In the genomic region with DNA sequence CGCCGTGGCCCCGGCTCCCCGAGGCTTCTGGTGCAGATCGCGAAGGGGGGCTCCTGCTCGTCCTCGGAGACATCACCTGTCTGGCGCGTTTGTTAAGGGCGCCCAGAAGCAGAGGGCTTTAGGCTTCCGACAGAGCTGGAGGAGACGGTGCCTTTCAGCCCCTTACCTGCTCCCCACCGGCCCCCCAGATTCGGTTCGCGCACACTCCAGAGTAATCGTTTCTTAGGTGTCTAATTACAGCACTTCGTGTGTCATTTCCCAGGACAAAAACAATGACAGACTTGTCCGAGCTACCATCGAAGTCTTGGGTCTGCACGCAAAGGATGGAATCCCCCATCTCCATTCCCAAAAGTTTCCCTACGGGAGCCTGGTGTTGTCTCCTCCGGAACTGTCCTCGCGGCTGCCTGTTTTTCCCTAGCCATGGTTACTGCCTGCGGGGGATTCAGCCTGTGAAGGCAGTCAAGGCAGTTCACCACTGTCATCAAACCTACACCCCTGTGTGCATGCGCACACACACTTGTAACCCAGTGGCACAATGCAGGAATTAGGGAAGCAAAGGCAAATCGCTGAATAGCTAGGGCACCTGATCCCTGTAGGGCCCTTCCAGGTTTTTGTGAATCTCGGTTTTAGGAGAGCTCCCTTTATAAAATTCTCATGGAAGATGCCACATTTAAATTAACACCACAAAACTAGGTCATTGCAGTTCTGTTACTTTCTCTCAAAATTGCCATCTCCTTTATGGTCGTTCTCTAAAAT, we compare ENCODE assay signal across 8 cellular contexts. TPM values are rescaled to one million over a fixed set of nuclear protein-coding genes. Genes with fewer than 3 reads are reported as not detected.
DNase-seq lines count a peak whose midpoint lies in the region; ATAC-seq, FAIRE-seq and TF ChIP-seq lines count a peak whose summit lies in the region.

No MANE protein-coding gene starts in this region.

- WGBS in K562 (ENCODE audit: insufficient coverage, low coverage, missing lambda C conversion rate) = 15% methylated on average over 31 of the region's 31 CpGs

- H4K20me1 ChIP-seq in K562 (replicated peaks; ENCODE audit: control insufficient read depth, insufficient read depth, low read length) = no peaks in the 10 kb centered on the region; the same call in 1 of the 2 replicates

- peak overlapping the region; percentile 81 to 96 for H3K9ac ChIP-seq in K562 (ENCODE audit: insufficient read depth in 1 of 2, low read depth in 2 of 2, low read length in 2 of 2)

- FAIRE-seq in K562 (lab: Jason Lieb, UNC) = peak; percentile 15

- TF ChIP-seq CTCF in K562 (IDR thresholded peaks at IDR 0.05 in 2 of 3, conservative IDR thresholded peaks at IDR 0.05 in 1 of 3; ENCODE audit: insufficient read depth in 2 of 3, low read depth in 1 of 3, low read length in 3 of 3) = 0 out of 6 replicates have a peak, but pooled peaks of 1 of the 3 experiments have one; percentile 1

- TF ChIP-seq RAD21 in K562 (CRISPR knock-in tag; conservative IDR thresholded peaks at IDR 0.05 in 1 of 2, IDR thresholded peaks at IDR 0.05 in 1 of 2) = no peak

- POLR2A ChIA-PET in K562 (lab: Yijun Ruan, JAX) = interaction anchor here (0.6 to 3.3 kb wide), 15 partner anchors 11 to 379 kb away, joined by 3 to 31 read pairs (median 4); partner anchors contain the start of gene COQ8A

- H3K79me2 ChIP-seq in K562 (ENCODE audit: control insufficient read depth, insufficient read depth, low read length) = peaks cover 45% of the 10 kb centered on the region

- TSS peak; percentile 75 for BruUV-seq in K562 (replicated peaks; lab: Mats Ljungman, UMichigan)

- CTCF ChIA-PET in K562 (lab: Yijun Ruan, JAX; ENCODE audit: low intra/inter-chr PET ratio) = no interaction called here

- peak overlapping the region; percentile 87 for H3K4me3 ChIP-seq in GM08714 (ENCODE audit: low read length)
- peak overlapping the region; percentile 77 for H3K4me3 ChIP-seq in K562

- no peaks in the 10 kb centered on the region for H3K27me3 ChIP-seq in K562 (ENCODE audit: control insufficient read depth in 2 of 2, insufficient read depth in 2 of 2, low read length in 2 of 2)

- no peaks in the 10 kb centered on the region; the same call in 1 of the 2 replicates for H3K9me3 ChIP-seq in K562 (replicated peaks; ENCODE audit: control insufficient read depth, insufficient read depth, low read depth, low read length)

- no peak for TF ChIP-seq POLR2A in K562 (conservative IDR thresholded peaks at IDR 0.05)

- ATAC-seq in K562 (no peak), GM21576 (IDR thresholded peaks at IDR 0.05; ENCODE audit: unreplicated experiment) (no peak)

- DNase-seq in NCI-H2171 treated with DMSO at 0.1 percent for 48 hours (lab: John Stamatoyannopoulos, UW) = peak; percentile 66
- peak; percentile 28 to 56 (median 38) for DNase-seq in K562 (ENCODE audit: extremely low read depth in 1 of 4, low spot score in 3 of 4)
- DNase-seq in iPS DF 19.7 (ENCODE audit: low read depth, low spot score) = peak; percentile 57
- peak; percentile 74 for DNase-seq in pons (ENCODE audit: low spot score)
- no peak for DNase-seq in cortex of kidney (lab: John Stamatoyannopoulos, UW)
- no peak for DNase-seq in RPMI8226

- H3K4me2 ChIP-seq in K562 (ENCODE audit: insufficient read depth, low read length) = peak overlapping the region; percentile 88

- H3K9me1 ChIP-seq in K562 (ENCODE audit: control insufficient read depth, insufficient read depth, low read length) = no peaks in the 10 kb centered on the region

- H2AFZ ChIP-seq in K562 (ENCODE audit: low read depth, low read length) = peak overlapping the region; percentile 91

- no peaks in the 10 kb centered on the region for H3K36me3 ChIP-seq in K562 (ENCODE audit: control insufficient read depth, insufficient read depth, low read length)

- H3K4me1 ChIP-seq in K562 (replicated peaks in 1 of 2; ENCODE audit: control insufficient read depth in 2 of 2, insufficient read depth in 2 of 2, low read length in 2 of 2) = peaks cover 9 to 15% of the 10 kb centered on the region in 2 experiments; a peak in 4 of 5 replicates

- intact Hi-C loops in K562 (cut with micrococcal nuclease) = loop anchor here (2.0 to 10.0 kb wide), 3 partner anchors 78 to 374 kb away; partner anchors contain the start of gene COQ8A

- TF ChIP-seq EP300 in K562 (IDR thresholded peaks at IDR 0.05; ENCODE audit: low read length) = no peak

- peak overlapping the region; percentile 88 for H3K27ac ChIP-seq in K562 (ENCODE audit: extremely low read depth, low read depth, low read length)

- in situ Hi-C loops in K562 (cut with MboI) = no loop called here

TF ChIP-seq in K562, 482 proteins besides CTCF, POLR2A, EP300 and RAD21 (continues in another document):
- TF ChIP-seq TAF15 (IDR thresholded peaks at IDR 0.05; ENCODE audit: low read depth, low read length) (no peak), SMAD4 (CRISPR knock-in tag; conservative IDR thresholded peaks at IDR 0.05) (peak; percentile 38; the same call in 1 of the 2 replicates), NCOA1 (IDR thresholded peaks at IDR 0.05; ENCODE audit: low read depth) (0 out of 2 replicates have a peak, but pooled peaks have one; percentile 12), HDAC8 (tag; IDR thresholded peaks at IDR 0.05) (peak; percentile 51; the same call in 1 of the 2 replicates), U2AF1 (optimal IDR thresholded peaks at IDR 0.05; ENCODE audit: low read depth, low read length) (no peak), ATF7 (IDR thresholded peaks at IDR 0.05) (peak; percentile 4; the same call in 1 of the 2 replicates), NCOA4 (IDR thresholded peaks at IDR 0.05; ENCODE audit: partially characterized antibody) (no peak), NFRKB (IDR thresholded peaks at IDR 0.05; ENCODE audit: low read depth) (peak; percentile 15; the same call in 1 of the 2 replicates), FOSL1 (tag; conservative IDR thresholded peaks at IDR 0.05) (peak; percentile 25; the same call in 1 of the 2 replicates), JUND (IDR thresholded peaks at IDR 0.05; ENCODE audit: borderline replicate concordance, low read depth, low read length) (no peak), JUND (tag; IDR thresholded peaks at IDR 0.05; ENCODE audit: borderline replicate concordance, low read depth, low read length) (0 out of 3 replicates have a peak, but pooled peaks have one; percentile 11), KAT7 (CRISPR knock-in tag; IDR thresholded peaks at IDR 0.05; ENCODE audit: borderline replicate concordance) (peak; percentile 30; the same call in 1 of the 2 replicates), POLR2H (tag; IDR thresholded peaks at IDR 0.05; ENCODE audit: low read depth) (no peak), RB1 (IDR thresholded peaks at IDR 0.05; ENCODE audit: low read depth) (peak; percentile 17; the same call in 1 of the 2 replicates)
- TF ChIP-seq, protein P1, sequence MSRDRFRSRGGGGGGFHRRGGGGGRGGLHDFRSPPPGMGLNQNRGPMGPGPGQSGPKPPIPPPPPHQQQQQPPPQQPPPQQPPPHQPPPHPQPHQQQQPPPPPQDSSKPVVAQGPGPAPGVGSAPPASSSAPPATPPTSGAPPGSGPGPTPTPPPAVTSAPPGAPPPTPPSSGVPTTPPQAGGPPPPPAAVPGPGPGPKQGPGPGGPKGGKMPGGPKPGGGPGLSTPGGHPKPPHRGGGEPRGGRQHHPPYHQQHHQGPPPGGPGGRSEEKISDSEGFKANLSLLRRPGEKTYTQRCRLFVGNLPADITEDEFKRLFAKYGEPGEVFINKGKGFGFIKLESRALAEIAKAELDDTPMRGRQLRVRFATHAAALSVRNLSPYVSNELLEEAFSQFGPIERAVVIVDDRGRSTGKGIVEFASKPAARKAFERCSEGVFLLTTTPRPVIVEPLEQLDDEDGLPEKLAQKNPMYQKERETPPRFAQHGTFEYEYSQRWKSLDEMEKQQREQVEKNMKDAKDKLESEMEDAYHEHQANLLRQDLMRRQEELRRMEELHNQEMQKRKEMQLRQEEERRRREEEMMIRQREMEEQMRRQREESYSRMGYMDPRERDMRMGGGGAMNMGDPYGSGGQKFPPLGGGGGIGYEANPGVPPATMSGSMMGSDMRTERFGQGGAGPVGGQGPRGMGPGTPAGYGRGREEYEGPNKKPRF (IDR thresholded peaks at IDR 0.05; ENCODE audit: low read depth, low read length) = no peak
- TF ChIP-seq, protein P2, sequence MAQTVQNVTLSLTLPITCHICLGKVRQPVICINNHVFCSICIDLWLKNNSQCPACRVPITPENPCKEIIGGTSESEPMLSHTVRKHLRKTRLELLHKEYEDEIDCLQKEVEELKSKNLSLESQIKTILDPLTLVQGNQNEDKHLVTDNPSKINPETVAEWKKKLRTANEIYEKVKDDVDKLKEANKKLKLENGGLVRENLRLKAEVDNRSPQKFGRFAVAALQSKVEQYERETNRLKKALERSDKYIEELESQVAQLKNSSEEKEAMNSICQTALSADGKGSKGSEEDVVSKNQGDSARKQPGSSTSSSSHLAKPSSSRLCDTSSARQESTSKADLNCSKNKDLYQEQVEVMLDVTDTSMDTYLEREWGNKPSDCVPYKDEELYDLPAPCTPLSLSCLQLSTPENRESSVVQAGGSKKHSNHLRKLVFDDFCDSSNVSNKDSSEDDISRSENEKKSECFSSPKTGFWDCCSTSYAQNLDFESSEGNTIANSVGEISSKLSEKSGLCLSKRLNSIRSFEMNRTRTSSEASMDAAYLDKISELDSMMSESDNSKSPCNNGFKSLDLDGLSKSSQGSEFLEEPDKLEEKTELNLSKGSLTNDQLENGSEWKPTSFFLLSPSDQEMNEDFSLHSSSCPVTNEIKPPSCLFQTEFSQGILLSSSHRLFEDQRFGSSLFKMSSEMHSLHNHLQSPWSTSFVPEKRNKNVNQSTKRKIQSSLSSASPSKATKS (CRISPR knock-in tag; IDR thresholded peaks at IDR 0.05) = no peak

RNA-seq across cellular contexts. Expression of gene CDC42BPA, which starts 0.7 kb away (rescaled TPM):
- total RNA-seq in K562 (2011; cell fraction: chromatin; rRNA removed; ENCODE audit: low replicate concordance) = 57.9 and 301 TPM in 2 replicates
- 30.5 and 47.2 TPM in 2 replicates for total RNA-seq in K562 (2011; cell fraction: nucleolus; rRNA removed)
- 88.9 and 189 TPM in 2 replicates for total RNA-seq in K562 (2011; cell fraction: nucleoplasm; rRNA removed)
- total RNA-seq in K562 (2014; rRNA removed) (41.1 and 57.4 TPM in 2 replicates), K562 (2014; rRNA removed; fragmentation: Illumina TruSeq; extraction: Trizol) (69.8 and 76.9 TPM in 2 replicates), K562 (2015; rRNA removed; fragmentation: Illumina TruSeq; extraction: Trizol) (73.9 and 77.5 TPM in 2 replicates), K562 (2021) (49.8 and 54.9 TPM in 2 replicates)
- polyA plus RNA-seq in K562 (2011; rRNA removed) (27.7 and 44.1 TPM in 2 replicates), K562 (2014; fragmentation: Illumina TruSeq; extraction: Trizol) (31.6 and 34.5 TPM in 2 replicates), K562 (2014; fragmentation: Nextera tagmentation; extraction: Ambion mirVana) (10 to 100 TPM in 1 of 2 experiments, 1 to 10 TPM in 1; 8.0 to 52.1 TPM), K562 (2014; rRNA removed) (27.0 and 27.4 TPM in 2 replicates)
- 16.9 and 17.7 TPM in 2 replicates for polyA plus RNA-seq in K562 (2011; cell fraction: cytosol; rRNA removed)
- polyA plus RNA-seq in K562 (2011; cell fraction: nucleus; rRNA removed) = 29.4 and 39.0 TPM in 2 replicates
- 25.7 and 29.0 TPM in 2 replicates for polyA plus RNA-seq in K562 (2012)
- 164 and 196 TPM in 2 replicates for polyA minus RNA-seq in K562 (2011; rRNA and poly(A)+ RNA removed)
- 34.5 and 62.7 TPM in 2 replicates for polyA minus RNA-seq in K562 (2011; cell fraction: cytosol; rRNA and poly(A)+ RNA removed)
- 138 and 164 TPM in 2 replicates for polyA minus RNA-seq in K562 (2011; cell fraction: nucleus; rRNA and poly(A)+ RNA removed)

Comparison
In these comparisons a context has a peak if more than half of its experiments do, and no peak if none do; other contexts are left out.
1. DNase-seq: peak in NCI-H2171 treated with DMSO at 0.1 percent for 48 hours (single experiment), K562 (4 of 4), iPS DF 19.7 (single experiment) and pons (single experiment); none in cortex of kidney (single experiment) and RPMI8226 (single experiment).